ENCODE assay signal across 22 cellular contexts in genomic region chr9:136561779-136562178, GRCh38. TPM values are rescaled to one million over a fixed set of nuclear protein-coding genes. Genes with fewer than 3 reads are reported as not detected.
DNase-seq lines count a peak whose midpoint lies in the region; ATAC-seq, FAIRE-seq and TF ChIP-seq lines count a peak whose summit lies in the region.
"Had no signal": no experiment of that assay in that cellular context is flagged by ENCODE, and none has a peak within 500 bp of the region (broad histone marks: within the 10 kb centered on the region; RNA-seq: fewer than 3 reads in every experiment).

No MANE protein-coding gene starts in this region.

- peaks cover 10% of the 10 kb centered on the region for H3K9me3 ChIP-seq in HepG2 (ENCODE audit: low read length)
- no peaks in the 10 kb centered on the region for H3K9me3 ChIP-seq in right lobe of liver
- H3K9me3 ChIP-seq in mesenchymal stem cell (ENCODE audit: control insufficient read depth, low read length) = peaks cover 2% of the 10 kb centered on the region

- no peaks in the 10 kb centered on the region for H3K36me3 ChIP-seq in HepG2 (replicated peaks in 1 of 2; ENCODE audit: control insufficient read depth in 1 of 2, insufficient read depth in 2 of 2, low read length in 2 of 2)
- no peaks in the 10 kb centered on the region for H3K36me3 ChIP-seq in right lobe of liver
- peaks cover 0 to 3% of the 10 kb centered on the region in 2 experiments for H3K36me3 ChIP-seq in mesenchymal stem cell (ENCODE audit: control insufficient read depth in 1 of 2, insufficient read depth in 2 of 2, low read depth in 1 of 2, low read length in 2 of 2)
- H3K36me3 ChIP-seq: HAP-1 had no signal

- POLR2A ChIA-PET in HepG2 (lab: Yijun Ruan, JAX) = no interaction called here

- WGBS in HepG2 (ENCODE audit: low lambda C conversion rate) = 56% methylated on average over 4 of the region's 23 CpGs
- 66% methylated on average over 6 of the region's 23 CpGs for WGBS in right lobe of liver (ENCODE audit: insufficient coverage, low coverage, low lambda C conversion rate, missing lambda C conversion rate)
- 94% methylated on average over 23 of the region's 23 CpGs for WGBS in mesenchymal stem cell

- H3K4ac ChIP-seq in mesenchymal stem cell (ENCODE audit: low read depth in 1 of 2, low read length in 2 of 2) = no peak overlapping the region

- no peaks in the 10 kb centered on the region for H3K79me2 ChIP-seq in HepG2 (ENCODE audit: insufficient read depth, low read length)

- H3K9ac ChIP-seq in HepG2 (ENCODE audit: insufficient read depth, low read depth, low read length) (no peak overlapping the region), mesenchymal stem cell (ENCODE audit: low read length) (no peak overlapping the region)
- H3K9ac ChIP-seq: BLaER1 had no signal

- peak overlapping the region in 1 of 2 experiments; percentile 18 for H3K18ac ChIP-seq in mesenchymal stem cell (ENCODE audit: low read depth in 1 of 2, low read length in 2 of 2)

- H3K27me3 ChIP-seq in HepG2 (ENCODE audit: control insufficient read depth in 1 of 2, insufficient read depth in 2 of 2, low read length in 2 of 2) (peaks cover 28 to 57% of the 10 kb centered on the region in 2 experiments), right lobe of liver (no peaks in the 10 kb centered on the region), mesenchymal stem cell (ENCODE audit: control insufficient read depth in 1 of 2, insufficient read depth in 1 of 2, low read length in 2 of 2) (no peaks in the 10 kb centered on the region)
- H3K27me3 ChIP-seq: BLaER1 had no signal

- TF ChIP-seq POLR2A in HepG2 (IDR thresholded peaks at IDR 0.05; ENCODE audit: insufficient read depth in 1 of 2, low read depth in 2 of 2, low read length in 2 of 2) (no peak), right lobe of liver (IDR thresholded peaks at IDR 0.05) (no peak)

- no peak for TF ChIP-seq EP300 in HepG2 (IDR thresholded peaks at IDR 0.05; ENCODE audit: low read depth in 2 of 2, low read length in 2 of 2)
- TF ChIP-seq EP300 in HepG2 (CRISPR knock-in tag; IDR thresholded peaks at IDR 0.05; ENCODE audit: borderline replicate concordance) = no peak

- H3K4me3 ChIP-seq in HepG2 (replicated peaks in 1 of 3; ENCODE audit: insufficient read depth in 1 of 3, low read depth in 2 of 3, low read length in 3 of 3) (no peak overlapping the region), right lobe of liver (no peak overlapping the region), mesenchymal stem cell (ENCODE audit: insufficient read depth in 1 of 2, low read depth in 1 of 2, low read length in 2 of 2) (peak overlapping the region in 1 of 2 experiments; percentile 26)
- H3K4me3 ChIP-seq: BLaER1, GM23338, HAP-1 had no signal

- intact Hi-C loops in Right ventricle myocardium inferior (cut with DNase I) (no loop called here), left cardiac atrium (cut with DNase I) (no loop called here), HepG2 (cut with micrococcal nuclease; ENCODE audit: unreplicated experiment) (no loop called here), right lobe of liver (cut with DNase I) (no loop called here)

- in situ Hi-C loops in HepG2 (cut with HindIII; ENCODE audit: extremely low pct_ligation_motif_present, low pct_unique_long_range_greater_than_20kb) = no loop called here

- H3K4me2 ChIP-seq in HepG2 (ENCODE audit: low read depth, low read length) (no peak overlapping the region), mesenchymal stem cell (ENCODE audit: low read length, poor library complexity, severe bottlenecking) (no peak overlapping the region)
- H3K4me2 ChIP-seq: GM23338 had no signal

- no peak overlapping the region for H4K91ac ChIP-seq in mesenchymal stem cell (ENCODE audit: low read length)

- no peaks in the 10 kb centered on the region for H3K79me1 ChIP-seq in mesenchymal stem cell (replicated peaks; ENCODE audit: low read length, poor library complexity, severe bottlenecking)

- H3K4me1 ChIP-seq in HepG2 (ENCODE audit: insufficient read depth, low read length) (peaks cover 9% of the 10 kb centered on the region), right lobe of liver (peaks cover 0 to 48% (median 12%) of the 10 kb centered on the region in 4 donors), mesenchymal stem cell (ENCODE audit: control insufficient read depth, insufficient read depth, low read depth, low read length) (peaks cover 32% of the 10 kb centered on the region)
- H3K4me1 ChIP-seq: HAP-1 had no signal

- no peak overlapping the region for H3K23ac ChIP-seq in mesenchymal stem cell (ENCODE audit: low read length in 2 of 2)

- peak overlapping the region; percentile 64 for H2BK15ac ChIP-seq in mesenchymal stem cell (ENCODE audit: low read depth, poor library complexity, severe bottlenecking)

- FAIRE-seq in HepG2 (lab: Jason Lieb, UNC) = no peak
- FAIRE-seq: A204.1, GM12892, GM19239, H54 had no signal

- no peak overlapping the region for H3K27ac ChIP-seq in HepG2 (ENCODE audit: extremely low read length, insufficient read depth, low read length)
- no peak overlapping the region for H3K27ac ChIP-seq in right lobe of liver
- no peak overlapping the region for H3K27ac ChIP-seq in mesenchymal stem cell (ENCODE audit: low read length, poor library complexity, severe bottlenecking)
- H3K27ac ChIP-seq: 22Rv1, BLaER1, C4-2B had no signal

- DNase-seq in Right ventricle myocardium inferior (ENCODE audit: missing footprints) = peak; percentile 59
- DNase-seq in left cardiac atrium = no peak
- no peak for DNase-seq in HepG2 (ENCODE audit: low spot score)
- no peak for DNase-seq in right lobe of liver
- DNase-seq in mesenchymal stem cell = no peak
- no peak for DNase-seq in activated effector memory CD4-positive, alpha-beta T cell treated with Interleukin-2 at 50 U/mL for 16 hours
- DNase-seq in D341Med (ENCODE audit: low spot score) = no peak
- DNase-seq: CD4-positive, alpha-beta T cell; CD8-positive, alpha-beta memory T cell; DMS53; DMS79 treated with DMSO at 0.1 percent for 48 hours; HFFc6 had no signal

- TF ChIP-seq RAD21 in HepG2 (CRISPR knock-in tag; IDR thresholded peaks at IDR 0.05) = no peak

- CTCF ChIA-PET in HepG2 (lab: Yijun Ruan, JAX; ENCODE audit: low intra/inter-chr PET ratio, low total read pairs) = no interaction called here

- no peak overlapping the region for H2BK5ac ChIP-seq in mesenchymal stem cell (ENCODE audit: low read depth, low read length, poor library complexity, severe bottlenecking)

- no peak overlapping the region for H3K14ac ChIP-seq in mesenchymal stem cell (ENCODE audit: low read length in 2 of 2)

- H4K20me1 ChIP-seq in HepG2 (ENCODE audit: insufficient read depth, low read length) = no peaks in the 10 kb centered on the region
- H4K20me1 ChIP-seq: BLaER1 had no signal

- no peak overlapping the region for H2BK120ac ChIP-seq in mesenchymal stem cell (ENCODE audit: low read depth, low read length)

- no peak overlapping the region for H2AFZ ChIP-seq in HepG2 (ENCODE audit: low read length)
- no peak overlapping the region for H2AFZ ChIP-seq in mesenchymal stem cell (ENCODE audit: low read depth, low read length)
- H2AFZ ChIP-seq: GM23338 had no signal

- no peak for TF ChIP-seq CTCF in HepG2 (CRISPR knock-in tag; IDR thresholded peaks at IDR 0.05)
- no peak for TF ChIP-seq CTCF in right lobe of liver (IDR thresholded peaks at IDR 0.05)

- no peak for ATAC-seq in Right ventricle myocardium inferior
- no peak for ATAC-seq in left cardiac atrium
- no peak for ATAC-seq in HepG2
- no peak for ATAC-seq in right lobe of liver
- no peak for ATAC-seq in GM18867 (IDR thresholded peaks at IDR 0.05; ENCODE audit: unreplicated experiment)
- ATAC-seq: GM23338 had no signal

- BruUV-seq in HepG2 (replicated peaks; lab: Mats Ljungman, UMichigan) = no TSS peak

- peak overlapping the region in 1 of 2 experiments; percentile 42 for H2BK12ac ChIP-seq in mesenchymal stem cell (ENCODE audit: low read length in 2 of 2)

- H2AK5ac ChIP-seq in mesenchymal stem cell (ENCODE audit: low read length, severe bottlenecking) = peak overlapping the region; percentile 55

- no peak overlapping the region for H4K8ac ChIP-seq in mesenchymal stem cell (ENCODE audit: low read length)

TF ChIP-seq in HepG2, 621 proteins besides CTCF, POLR2A, EP300 and RAD21 (continues in another document):
- no peak for TF ChIP-seq SIX1 (CRISPR knock-in tag; IDR thresholded peaks at IDR 0.05; ENCODE audit: borderline replicate concordance)
- no peak for TF ChIP-seq ISX (CRISPR knock-in tag; conservative IDR thresholded peaks at IDR 0.05)
- no peak for TF ChIP-seq GTF3A (CRISPR knock-in tag; conservative IDR thresholded peaks at IDR 0.05)

RNA-seq across cellular contexts. Expression of gene NOTCH1, which starts 15.9 kb away (rescaled TPM):
- total RNA-seq in Right ventricle myocardium inferior (18.7 TPM), left cardiac atrium (10 to 100 TPM; 22.7 to 36.0 TPM), HepG2 (2016; rRNA removed; fragmentation: Illumina TruSeq; extraction: Trizol) (0.22 and 0.35 TPM in 2 replicates), right lobe of liver (10 to 100 TPM; 17.4 to 26.2 (median 19.3) TPM)
- total RNA-seq in HepG2 (2016; cell fraction: cytosol; rRNA removed; fragmentation: Illumina TruSeq; extraction: Trizol; ENCODE audit: low read depth) = 0.18 and 0.20 TPM in 2 replicates
- 0.13 and 0.43 TPM in 2 replicates for total RNA-seq in HepG2 (2016; cell fraction: insoluble cytoplasmic fraction; rRNA removed; fragmentation: Illumina TruSeq; extraction: Trizol)
- total RNA-seq in HepG2 (2016; cell fraction: membrane; rRNA removed; fragmentation: Illumina TruSeq; extraction: Trizol) = 0.17 and 0.28 TPM in 2 replicates
- 0.69 and 1.3 TPM in 2 replicates for total RNA-seq in HepG2 (2016; cell fraction: nucleus; rRNA removed; fragmentation: Illumina TruSeq; extraction: Trizol)
- 0.09 and 0.12 TPM in 2 replicates for polyA plus RNA-seq in HepG2 (2011; rRNA removed)
- polyA plus RNA-seq in HepG2 (2011; cell fraction: cytosol; rRNA removed) = 0.04 and 0.11 TPM in 2 replicates
- polyA plus RNA-seq in HepG2 (2011; cell fraction: nucleus; rRNA removed) = 0.90 and 1.1 TPM in 2 replicates
- 0.09 and 0.31 TPM in 2 replicates for polyA plus RNA-seq in HepG2 (2012)
- 0.02 TPM in 2 replicates for polyA plus RNA-seq in HepG2 (2016; cell fraction: cytosol; fragmentation: Illumina TruSeq; extraction: Trizol; ENCODE audit: low read depth)
- 0.15 and 0.22 TPM in 2 replicates for polyA plus RNA-seq in HepG2 (2016; cell fraction: insoluble cytoplasmic fraction; fragmentation: Illumina TruSeq; extraction: Trizol; ENCODE audit: low read depth)
- polyA plus RNA-seq in HepG2 (2016; cell fraction: membrane; fragmentation: Illumina TruSeq; extraction: Trizol; ENCODE audit: low read depth) = 0.05 and 0.13 TPM in 2 replicates
- polyA plus RNA-seq in HepG2 (2016; cell fraction: nucleus; fragmentation: Illumina TruSeq; extraction: Trizol; ENCODE audit: insufficient read depth, low read depth) = 1.3 and 1.9 TPM in 2 replicates
- 0.54 and 4.7 TPM in 2 replicates for polyA minus RNA-seq in HepG2 (2011; rRNA and poly(A)+ RNA removed; ENCODE audit: low replicate concordance)
- 0.44 and 0.99 TPM in 2 replicates for polyA minus RNA-seq in HepG2 (2011; cell fraction: cytosol; rRNA and poly(A)+ RNA removed)
- 0.64 and 0.75 TPM in 2 replicates for polyA minus RNA-seq in HepG2 (2011; cell fraction: nucleus; rRNA and poly(A)+ RNA removed)
- 15.4 TPM for polyA plus RNA-seq in mesenchymal stem cell (2013, experiment 1 of 2)
- polyA plus RNA-seq in mesenchymal stem cell (2013, experiment 2 of 2) = 13.5 TPM
